In the genomic region with DNA sequence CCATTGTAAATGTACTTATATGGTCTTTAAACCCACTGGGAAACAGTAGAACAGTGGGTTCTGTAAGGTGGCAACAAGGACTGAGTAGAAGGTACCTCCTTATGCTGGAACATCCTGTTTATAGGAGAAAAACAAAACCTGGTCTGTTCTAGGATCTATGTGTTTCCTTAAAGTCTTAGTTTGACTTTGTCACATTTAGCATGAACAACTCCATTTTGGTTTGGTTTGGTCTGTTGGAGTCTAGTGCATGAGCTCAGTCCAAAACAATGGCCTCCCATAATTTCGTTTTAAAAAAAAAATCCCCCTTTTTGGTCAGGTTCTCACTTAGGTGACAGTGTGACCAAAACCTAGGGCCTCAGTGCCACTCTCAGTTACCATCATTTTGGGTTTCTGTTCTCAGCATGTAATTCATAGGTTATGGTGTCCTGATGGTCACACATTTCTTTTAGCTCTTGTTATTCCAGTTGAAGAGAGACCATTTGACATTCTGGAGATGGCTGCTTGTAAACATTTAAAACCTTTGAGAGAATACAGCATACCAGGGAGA, we compare ENCODE assay signal across 22 cellular contexts.
"Had no signal": no experiment of that assay in that cellular context is flagged by ENCODE, and none has a peak within 500 bp of the region (broad histone marks: within the 10 kb centered on the region; RNA-seq: fewer than 3 reads in every experiment).

No MANE protein-coding gene starts in this region.

- H3K9me3 ChIP-seq: esophagus squamous epithelium, gastroesophageal sphincter, mucosa of descending colon, ovary, right atrium auricular region, sigmoid colon, tibial artery, upper lobe of left lung, uterus had no signal

- H3K4me1 ChIP-seq: esophagus squamous epithelium, gastroesophageal sphincter, neural progenitor cell, right atrium auricular region, sigmoid colon, tibial artery, upper lobe of left lung, uterus had no signal

- H3K27ac Mint-ChIP-seq: naive thymus-derived CD8-positive, alpha-beta T cell; neural progenitor cell had no signal

- DNase-seq: dermis blood vessel endothelial cell; esophagus squamous epithelium; foreskin fibroblast; glutamatergic neuron; islet precursor cell; mammary epithelial cell; mucosa of descending colon; naive thymus-derived CD8-positive, alpha-beta T cell; nucleus accumbens; ovary; sigmoid colon; stimulated activated CD4-positive, alpha-beta T cell treated with anti-CD3 and anti-CD28 coated beads, Interleukin-2, amount 100 ng/mL, for 24 hours; stimulated activated CD4-positive, alpha-beta T cell treated with anti-CD3 and anti-CD28 coated beads, Interleukin-4, amount 100 ng/mL, for 4 hours; stimulated activated naive CD4-positive, alpha-beta T cell; tibial artery; upper lobe of left lung; uterus had no signal

- H3K36me3 Mint-ChIP-seq: neural progenitor cell had no signal

- H3K27me3 Mint-ChIP-seq: naive thymus-derived CD8-positive, alpha-beta T cell had no signal

- H2AFZ ChIP-seq: neural progenitor cell had no signal

- H3K4me3 Mint-ChIP-seq: naive thymus-derived CD8-positive, alpha-beta T cell; neural progenitor cell had no signal

- ATAC-seq: gastroesophageal sphincter; left lobe of liver; mucosa of descending colon; naive thymus-derived CD8-positive, alpha-beta T cell had no signal

- H3K9ac ChIP-seq: neural progenitor cell had no signal

- H3K36me3 ChIP-seq: esophagus squamous epithelium, gastroesophageal sphincter, neural progenitor cell, ovary, right atrium auricular region, sigmoid colon, tibial artery, upper lobe of left lung, uterus had no signal

- H3K4me3 ChIP-seq: esophagus squamous epithelium, gastroesophageal sphincter, mucosa of descending colon, neural progenitor cell, ovary, right atrium auricular region, sigmoid colon, skin epidermis, tibial artery, upper lobe of left lung, uterus had no signal

- H3K9me3 Mint-ChIP-seq: naive thymus-derived CD8-positive, alpha-beta T cell had no signal

- H3K27me3 ChIP-seq: esophagus squamous epithelium, gastroesophageal sphincter, neural progenitor cell, ovary, right atrium auricular region, sigmoid colon, tibial artery, upper lobe of left lung, uterus had no signal

- H3K27ac ChIP-seq: esophagus squamous epithelium, gastroesophageal sphincter, neural progenitor cell, ovary, right atrium auricular region, sigmoid colon, skin epidermis, tibial artery, upper lobe of left lung, uterus had no signal

- H3K4me2 ChIP-seq: neural progenitor cell had no signal

- H3K4me1 Mint-ChIP-seq: naive thymus-derived CD8-positive, alpha-beta T cell; neural progenitor cell had no signal
